Comparison of ENCODE assay signal across 5 cellular contexts in genomic region chr7:6715898-6716297, GRCh38. TPM values are rescaled to one million over a fixed set of nuclear protein-coding genes. Genes with fewer than 3 reads are reported as not detected.
"Had no signal": no experiment of that assay in that cellular context is flagged by ENCODE, and none has a peak within 500 bp of the region (broad histone marks: within the 10 kb centered on the region; RNA-seq: fewer than 3 reads in every experiment).

No MANE protein-coding gene starts in this region.

RNA-seq across cellular contexts. Expression of gene RSPH10B2, which starts 38.0 kb away (rescaled TPM):
- total RNA-seq: Peyer's patch, Right ventricle myocardium inferior, Right ventricle myocardium superior, RPMI7951, SJSA1 had no signal
